1 cellular context compared by ENCODE assay signal in genomic region chr4:168524006-168524405, GRCh38.
TF ChIP-seq lines count a peak whose summit lies in the region.

No MANE protein-coding gene starts in this region.

TF ChIP-seq in IMR-90, 13 proteins besides CTCF, POLR2A, EP300 and RAD21 (continued from another document):
- TF ChIP-seq, protein P1, sequence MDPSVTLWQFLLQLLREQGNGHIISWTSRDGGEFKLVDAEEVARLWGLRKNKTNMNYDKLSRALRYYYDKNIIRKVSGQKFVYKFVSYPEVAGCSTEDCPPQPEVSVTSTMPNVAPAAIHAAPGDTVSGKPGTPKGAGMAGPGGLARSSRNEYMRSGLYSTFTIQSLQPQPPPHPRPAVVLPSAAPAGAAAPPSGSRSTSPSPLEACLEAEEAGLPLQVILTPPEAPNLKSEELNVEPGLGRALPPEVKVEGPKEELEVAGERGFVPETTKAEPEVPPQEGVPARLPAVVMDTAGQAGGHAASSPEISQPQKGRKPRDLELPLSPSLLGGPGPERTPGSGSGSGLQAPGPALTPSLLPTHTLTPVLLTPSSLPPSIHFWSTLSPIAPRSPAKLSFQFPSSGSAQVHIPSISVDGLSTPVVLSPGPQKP (IDR thresholded peaks at IDR 0.05; ENCODE audit: borderline replicate concordance, low read depth, low read length): no peak
- TF ChIP-seq RCOR1 (IDR thresholded peaks at IDR 0.05; ENCODE audit: insufficient replicate concordance, low read length) (no peak), SMC3 (IDR thresholded peaks at IDR 0.05; ENCODE audit: low read depth, low read length) (no peak), NFE2L2 (IDR thresholded peaks at IDR 0.05; ENCODE audit: low read depth, low read length) (no peak), BHLHE40 (IDR thresholded peaks at IDR 0.05; ENCODE audit: low read depth, low read length) (no peak), CHD1 (IDR thresholded peaks at IDR 0.05; ENCODE audit: low read depth, low read length) (no peak), CEBPB (IDR thresholded peaks at IDR 0.05; ENCODE audit: low read depth, low read length) (peak; percentile 45), RFX5 (IDR thresholded peaks at IDR 0.05; ENCODE audit: low read depth, low read length) (no peak)
- TF ChIP-seq, protein P2, sequence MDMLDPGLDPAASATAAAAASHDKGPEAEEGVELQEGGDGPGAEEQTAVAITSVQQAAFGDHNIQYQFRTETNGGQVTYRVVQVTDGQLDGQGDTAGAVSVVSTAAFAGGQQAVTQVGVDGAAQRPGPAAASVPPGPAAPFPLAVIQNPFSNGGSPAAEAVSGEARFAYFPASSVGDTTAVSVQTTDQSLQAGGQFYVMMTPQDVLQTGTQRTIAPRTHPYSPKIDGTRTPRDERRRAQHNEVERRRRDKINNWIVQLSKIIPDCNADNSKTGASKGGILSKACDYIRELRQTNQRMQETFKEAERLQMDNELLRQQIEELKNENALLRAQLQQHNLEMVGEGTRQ (IDR thresholded peaks at IDR 0.05; ENCODE audit: low read depth, low read length): no peak
